Comparison of ENCODE assay signal across 19 cellular contexts in genomic region chr5:74107899-74108298, GRCh38.
"Had no signal": no experiment of that assay in that cellular context is flagged by ENCODE, and none has a peak within 500 bp of the region (broad histone marks: within the 10 kb centered on the region; RNA-seq: fewer than 3 reads in every experiment).

No MANE protein-coding gene starts in this region.

- H3K36me3 ChIP-seq: prostate gland, transverse colon had no signal

- H3K27ac ChIP-seq: prostate gland, transverse colon had no signal

- FAIRE-seq: endothelial cell of umbilical vein, TTC549 had no signal

- ATAC-seq: activated T-cell treated with anti-CD3 and anti-CD28 coated beads, Interleukin-2, amount 50 U/mL, for 4 hours; natural killer cell treated with Interleukin-12 subunit alpha and Interleukin-12 subunit beta and Interleukin-15 and Interleukin-18, amount 100 ng/mL, for 72 hours; stimulated activated memory B cell treated with anti-CD40 and anti-IgM and Interleukin-4, amounts not matched to agents 10 μg/mL and 1 μg/mL and 100 μg/mL, for 72 hours; T-helper 17 cell; WTC11 had no signal

- H3K27me3 ChIP-seq: transverse colon had no signal

- H3K4me3 ChIP-seq: coronary artery, prostate gland, transverse colon had no signal

- DNase-seq: activated CD4-positive, alpha-beta memory T cell treated with anti-CD3 and anti-CD28 coated beads, Interleukin-2, amount 10 ng/mL, durations not matched to agents 7 days and 5 days; activated CD4-positive, alpha-beta T cell treated with anti-CD3 and anti-CD28 coated beads for 4 hours; activated effector memory CD4-positive, alpha-beta T cell treated with Interleukin-2 at 50 U/mL for 16 hours; activated naive CD4-positive, alpha-beta T cell treated with anti-CD3 and anti-CD28 coated beads, Interleukin-2, amount 50 U/mL, for 16 hours; activated T-cell treated with anti-CD3 and anti-CD28 coated beads, Interleukin-2, amount 50 U/mL, for 4 hours; central memory CD4-positive, alpha-beta T cell; effector CD8-positive, alpha-beta T cell; foreskin fibroblast; nucleus accumbens; stimulated activated CD4-positive, alpha-beta T cell treated with anti-CD3 and anti-CD28 coated beads, Interleukin-2, amount 100 ng/mL, for 48 hours; T-helper 17 cell; transverse colon had no signal

- H3K9me3 ChIP-seq: prostate gland, transverse colon had no signal
